Comparison of ENCODE assay signal across 23 cellular contexts in genomic region chr19:13717194-13717643, GRCh38. TPM values are rescaled to one million over a fixed set of nuclear protein-coding genes. Genes with fewer than 3 reads are reported as not detected.
DNase-seq lines count a peak whose midpoint lies in the region; ATAC-seq, FAIRE-seq and TF ChIP-seq lines count a peak whose summit lies in the region.
"Had no signal": no experiment of that assay in that cellular context is flagged by ENCODE, and none has a peak within 500 bp of the region (broad histone marks: within the 10 kb centered on the region; RNA-seq: fewer than 3 reads in every experiment).

No MANE protein-coding gene starts in this region.

- H3K9me3 ChIP-seq in IMR-90 (ENCODE audit: control insufficient read depth, insufficient read depth, low read length), result peaks cover 4% of the 10 kb centered on the region
- H3K9me3 ChIP-seq in endocrine pancreas (ENCODE audit: control insufficient read depth, low read length), result no peaks in the 10 kb centered on the region
- H3K9me3 ChIP-seq: uterus had no signal

- no peak overlapping the region for H3K14ac ChIP-seq in IMR-90 (replicated peaks; ENCODE audit: low read depth, low read length)

- H4K91ac ChIP-seq in IMR-90 (ENCODE audit: insufficient read depth, low read depth, low read length), result 0 out of 2 replicates have a peak overlapping the region, but pooled peaks have one; percentile 21

- H3K36me3 Mint-ChIP-seq in activated naive CD4-positive, alpha-beta T cell treated with anti-CD3 and anti-CD28 coated beads, Interleukin-2, amount 10 ng/mL, durations not matched to agents 7 days and 5 days, result no peaks in the 10 kb centered on the region
- H3K36me3 Mint-ChIP-seq: IgD-negative memory B cell had no signal

- no peak overlapping the region for H2AK5ac ChIP-seq in IMR-90 (ENCODE audit: low read depth, low read length)

- H3K27me3 Mint-ChIP-seq in activated naive CD4-positive, alpha-beta T cell treated with anti-CD3 and anti-CD28 coated beads, Interleukin-2, amount 10 ng/mL, durations not matched to agents 7 days and 5 days, result peaks cover 25% of the 10 kb centered on the region

- H2BK15ac ChIP-seq in IMR-90 (ENCODE audit: low read depth, low read length), result no peak overlapping the region

- no peak overlapping the region for H3K9ac ChIP-seq in IMR-90 (ENCODE audit: low read depth, low read length)
- no peak overlapping the region for H3K9ac ChIP-seq in endocrine pancreas (ENCODE audit: control insufficient read depth, insufficient read depth, low read length)

- WGBS in IMR-90 (ENCODE audit: extremely low coverage in 2 of 2, insufficient read length in 1 of 2), 2 experiments, result 60% methylated on average over 1 of the region's 8 CpGs; no CpG with 5 or more reads in 1 of the 2 experiments
- WGBS in lower leg skin, 2 donors, result 29 to 40% methylated on average over 8 of the region's 8 CpGs

- POLR2A ChIA-PET in IMR-90 (lab: Charles Lee; ENCODE audit: unreplicated experiment), result no interaction called here

- H4K5ac ChIP-seq in IMR-90 (ENCODE audit: low read depth, low read length), result no peak overlapping the region

- no peak overlapping the region for H3K18ac ChIP-seq in IMR-90 (ENCODE audit: low read depth, low read length)

- in situ Hi-C loops in IMR-90 (cut with MboI; ENCODE audit: low sequenced_read_pairs), result loop anchor here (5.0 to 25.0 kb wide), 2 partner anchors 110 to 430 kb away; no protein-coding TSS in a partner anchor

- peak; percentile 64 for ATAC-seq in IMR-90 (ENCODE audit: low read depth)
- ATAC-seq in GM18907 (IDR thresholded peaks at IDR 0.05; ENCODE audit: unreplicated experiment), result no peak
- ATAC-seq: naive thymus-derived CD8-positive, alpha-beta T cell had no signal

- H3K4ac ChIP-seq in IMR-90 (ENCODE audit: low read depth, low read length), result 0 out of 2 replicates have a peak overlapping the region, but pooled peaks have one; percentile 30

- peak overlapping the region; percentile 29; the same call in 1 of the 2 replicates for H3K56ac ChIP-seq in IMR-90 (ENCODE audit: extremely low read depth, insufficient read depth, low read length)

- H3K9me1 ChIP-seq in IMR-90 (ENCODE audit: insufficient read depth, low read length), result no peaks in the 10 kb centered on the region

- H3K23ac ChIP-seq in IMR-90 (ENCODE audit: low read depth, low read length), result no peak overlapping the region

- H3K27ac Mint-ChIP-seq in activated naive CD4-positive, alpha-beta T cell treated with anti-CD3 and anti-CD28 coated beads, Interleukin-2, amount 10 ng/mL, durations not matched to agents 7 days and 5 days, result no peak overlapping the region
- H3K27ac Mint-ChIP-seq: IgD-negative memory B cell; naive thymus-derived CD8-positive, alpha-beta T cell; T-helper 2 cell treated with Interferon-gamma antibody and Interleukin-4, amounts not matched to agents 5 μg/mL and 100 μg/mL, for 36 hours had no signal

- intact Hi-C loops in IMR-90 (cut with micrococcal nuclease) (no loop called here), lower leg skin (cut with DNase I; ENCODE audit: low total_unique reads) (loop anchor here (5.0 kb wide), 1 partner anchor 120 kb away; no protein-coding TSS in a partner anchor)

- BruUV-seq in IMR-90 (replicated peaks; lab: Mats Ljungman, UMichigan), result no TSS peak

- H3K27me3 ChIP-seq in IMR-90 (ENCODE audit: control insufficient read depth, insufficient read depth, low read length) (peaks cover 4% of the 10 kb centered on the region), endocrine pancreas (ENCODE audit: control insufficient read depth, insufficient read depth, low read length) (no peaks in the 10 kb centered on the region)
- H3K27me3 ChIP-seq: hepatocyte, uterus had no signal

- H3K4me3 Mint-ChIP-seq in activated naive CD4-positive, alpha-beta T cell treated with anti-CD3 and anti-CD28 coated beads, Interleukin-2, amount 10 ng/mL, durations not matched to agents 7 days and 5 days, result no peak overlapping the region
- H3K4me3 Mint-ChIP-seq: IgD-negative memory B cell; naive thymus-derived CD8-positive, alpha-beta T cell; T-helper 2 cell treated with Interferon-gamma antibody and Interleukin-4, amounts not matched to agents 5 μg/mL and 100 μg/mL, for 36 hours had no signal

- H2AK9ac ChIP-seq in IMR-90 (replicated peaks; ENCODE audit: low read depth, low read length, poor library complexity), result peak overlapping the region; percentile 29

- peak overlapping the region; percentile 64 for H2AFZ ChIP-seq in IMR-90 (replicated peaks; ENCODE audit: low read length, poor library complexity)
- H2AFZ ChIP-seq: hepatocyte had no signal

- no peaks in the 10 kb centered on the region for H4K20me1 ChIP-seq in IMR-90 (ENCODE audit: insufficient read depth, low read length)

- TF ChIP-seq CTCF in IMR-90 (conservative IDR thresholded peaks at IDR 0.05; ENCODE audit: low read depth, low read length) (no peak), lower leg skin (IDR thresholded peaks at IDR 0.05) (no peak)

- FAIRE-seq in HTR-8/SVneo (lab: Jason Lieb, UNC), result no peak
- FAIRE-seq: GM19239 had no signal

- dilution Hi-C loops in IMR-90 (cut with HindIII; ENCODE audit: low sequenced_read_pairs, unreplicated experiment), result no loop called here

- CTCF ChIA-PET in IMR-90 (lab: Yijun Ruan, JAX), result interaction anchor here (1.0 to 1.1 kb wide), 2 partner anchors 119 to 128 kb away, joined by 3 to 5 read pairs; no protein-coding TSS in a partner anchor
- CTCF ChIA-PET in activated naive CD4-positive, alpha-beta T cell treated with anti-CD3 and anti-CD28 coated beads, Interleukin-2, amount 10 ng/mL, durations not matched to agents 7 days and 5 days (lab: Charles Lee), result interaction anchor here (0.6 kb wide), 1 partner anchor 631 kb away, joined by 3 read pairs; no protein-coding TSS in a partner anchor

- H3K9me3 Mint-ChIP-seq in activated naive CD4-positive, alpha-beta T cell treated with anti-CD3 and anti-CD28 coated beads, Interleukin-2, amount 10 ng/mL, durations not matched to agents 7 days and 5 days, result peaks cover 6% of the 10 kb centered on the region

- peak overlapping the region; percentile 14; the same call in 1 of the 2 replicates for H3K4me2 ChIP-seq in IMR-90 (ENCODE audit: low read depth, low read length)
- H3K4me2 ChIP-seq: hepatocyte had no signal

- H3K27ac ChIP-seq in IMR-90 (ENCODE audit: insufficient read depth, low read length), result no peak overlapping the region
- H3K27ac ChIP-seq: hepatocyte, uterus had no signal

- H3K36me3 ChIP-seq in IMR-90 (ENCODE audit: control insufficient read depth, insufficient read depth, low read length) (no peaks in the 10 kb centered on the region), endocrine pancreas (ENCODE audit: control insufficient read depth, insufficient read depth, low read length) (no peaks in the 10 kb centered on the region)
- H3K36me3 ChIP-seq: uterus had no signal

- H3K4me3 ChIP-seq in IMR-90 (ENCODE audit: insufficient read depth, low read depth, low read length), result no peak overlapping the region
- H3K4me3 ChIP-seq in endocrine pancreas (ENCODE audit: control insufficient read depth, insufficient read depth, low read length), result peak overlapping the region; percentile 7
- H3K4me3 ChIP-seq in lower leg skin (ENCODE audit: low read depth, poor library complexity, severe bottlenecking), result no peak overlapping the region
- H3K4me3 ChIP-seq: hepatocyte, uterus had no signal

- H2BK20ac ChIP-seq in IMR-90 (ENCODE audit: low read depth, low read length), result peak overlapping the region; percentile 50

- TF ChIP-seq RAD21 in IMR-90 (IDR thresholded peaks at IDR 0.05; ENCODE audit: low read length), result no peak

- H3K79me1 ChIP-seq in IMR-90 (ENCODE audit: low read depth in 1 of 2, low read length in 2 of 2), result no peaks in the 10 kb centered on the region

- H2BK120ac ChIP-seq in IMR-90 (ENCODE audit: low read depth, low read length), result peak overlapping the region; percentile 45

- H4K8ac ChIP-seq in IMR-90 (ENCODE audit: low read depth in 2 of 2, low read length in 2 of 2), result no peak overlapping the region; a peak in 1 of 4 replicates

- H3K4me1 Mint-ChIP-seq in activated naive CD4-positive, alpha-beta T cell treated with anti-CD3 and anti-CD28 coated beads, Interleukin-2, amount 10 ng/mL, durations not matched to agents 7 days and 5 days, result no peaks in the 10 kb centered on the region
- H3K4me1 Mint-ChIP-seq: naive thymus-derived CD8-positive, alpha-beta T cell had no signal

- no peak overlapping the region for H2BK5ac ChIP-seq in IMR-90 (ENCODE audit: low read depth, low read length, poor library complexity, severe bottlenecking)

- DNase-seq in COLO668 (lab: John Stamatoyannopoulos, UW; ENCODE audit: unreplicated experiment) (peak; percentile 31), IMR-90 (peak; percentile 63), OCI-M2 (lab: John Stamatoyannopoulos, UW; ENCODE audit: unreplicated experiment) (peak; percentile 99), lower leg skin (ENCODE audit: low spot score in 2 of 2) (no peak), HTR-8/SVneo (ENCODE audit: insufficient read length, low spot score) (no peak)
- DNase-seq in activated naive CD4-positive, alpha-beta T cell treated with anti-CD3 and anti-CD28 coated beads, Interleukin-2, amount 10 ng/mL, durations not matched to agents 7 days and 5 days, result no peak
- DNase-seq: activated CD4-positive, alpha-beta T cell treated with anti-CD3 and anti-CD28 coated beads for 48 hours; activated CD8-positive, alpha-beta memory T cell treated with anti-CD3 and anti-CD28 coated beads, Interleukin-2, amount 50 U/mL, for 48 hours; activated gamma-delta T cell; islet precursor cell; mammary epithelial cell; naive thymus-derived CD8-positive, alpha-beta T cell; NCI-H1105; NCI-H2227 treated with DMSO at 0.1 percent for 48 hours; posterior cingulate gyrus; stimulated activated CD4-positive, alpha-beta T cell treated with anti-CD3 and anti-CD28 coated beads, Interleukin-4, amount 100 ng/mL, for 1 hour; uterus had no signal

- peaks cover 3% of the 10 kb centered on the region for H3K4me1 ChIP-seq in IMR-90 (ENCODE audit: control insufficient read depth, insufficient read depth, low read length)
- no peaks in the 10 kb centered on the region for H3K4me1 ChIP-seq in endocrine pancreas (ENCODE audit: control insufficient read depth, insufficient read depth, low read length)
- H3K4me1 ChIP-seq: uterus had no signal

- TF ChIP-seq POLR2A in IMR-90 (IDR thresholded peaks at IDR 0.05; ENCODE audit: low read depth, low read length) (no peak), lower leg skin (IDR thresholded peaks at IDR 0.05) (no peak)

TF ChIP-seq in IMR-90, 13 proteins besides CTCF, POLR2A, EP300 and RAD21 (continues in another document):
- no peak for TF ChIP-seq RFX5 (IDR thresholded peaks at IDR 0.05; ENCODE audit: low read depth, low read length)
- no peak for TF ChIP-seq CEBPB (IDR thresholded peaks at IDR 0.05; ENCODE audit: low read depth, low read length)

RNA-seq across cellular contexts. Expression of gene MRI1, which starts 47.1 kb away (rescaled TPM):
- total RNA-seq in IMR-90 (2012; rRNA removed) (26.7 and 28.9 TPM in 2 replicates), lower leg skin (100 to 1,000 TPM in 2 of 4 donors, 10 to 100 TPM in 2; 72.8 to 133 (median 92.1) TPM)
- 37.6 and 45.5 TPM in 2 replicates for polyA plus RNA-seq in IMR-90 (2012; rRNA removed)
- polyA plus RNA-seq in IMR-90 (2012; cell fraction: cytosol; rRNA removed), result 29.4 and 32.6 TPM in 2 replicates
- polyA plus RNA-seq in IMR-90 (2012; cell fraction: nucleus; rRNA removed; ENCODE audit: low replicate concordance), result 200 and 405 TPM in 2 replicates

RNA-seq across cellular contexts. Expression of gene C19orf53, which starts 57.0 kb away (rescaled TPM):
- total RNA-seq in IMR-90 (2012; rRNA removed) (61.3 and 68.3 TPM in 2 replicates), lower leg skin (100 to 1,000 TPM; 113 to 200 (median 145) TPM)
- 290 and 349 TPM in 2 replicates for polyA plus RNA-seq in IMR-90 (2012; rRNA removed)
- polyA plus RNA-seq in IMR-90 (2012; cell fraction: cytosol; rRNA removed), result 572 and 791 TPM in 2 replicates
- 129 and 215 TPM in 2 replicates for polyA plus RNA-seq in IMR-90 (2012; cell fraction: nucleus; rRNA removed; ENCODE audit: low replicate concordance)

Comparison
In these comparisons a context has a peak if more than half of its experiments do, and no peak if none do; other contexts are left out.
1. DNase-seq: peak in COLO668 (single experiment), IMR-90 (single experiment) and OCI-M2 (single experiment); none in lower leg skin (0 of 2), activated naive CD4-positive, alpha-beta T cell treated with anti-CD3 and anti-CD28 coated beads, Interleukin-2, amount 10 ng/mL, durations not matched to agents 7 days and 5 days (single experiment) and HTR-8/SVneo (single experiment).